In genomic region chr3:57755368-57756021, GRCh38 we compare ENCODE assay signal across 8 cellular contexts. TPM values are rescaled to one million over a fixed set of nuclear protein-coding genes. Genes with fewer than 3 reads are reported as not detected.
DNase-seq lines count a peak whose midpoint lies in the region; ATAC-seq lines count a peak whose summit lies in the region.

No MANE protein-coding gene starts in this region.

- peak; percentile 46 for ATAC-seq in GM21423 (IDR thresholded peaks at IDR 0.05; ENCODE audit: unreplicated experiment)

- DNase-seq in DMS79 (lab: John Stamatoyannopoulos, UW) = peak; percentile 46
- no peak for DNase-seq in DMS79 treated with DMSO at 0.1 percent for 48 hours (lab: John Stamatoyannopoulos, UW)
- DNase-seq in HT-29 (ENCODE audit: low spot score) = peak; percentile 49
- DNase-seq in SW 1271 (lab: John Stamatoyannopoulos, UW) = peak; percentile 29 to 90
- peak; percentile 88 for DNase-seq in cerebellar cortex (ENCODE audit: low spot score)
- DNase-seq in left kidney (ENCODE audit: low read depth, low spot score) = peak; percentile 81
- DNase-seq in stimulated activated CD8-positive, alpha-beta memory T cell treated with anti-CD3 and anti-CD28 coated beads, Interleukin-12 subunit alpha, Interleukin-12 subunit beta, amount 100 ng/mL, for 4 hours (ENCODE audit: low read depth) = peak; percentile 8

RNA-seq across cellular contexts. Expression of gene SLMAP, which starts 0.6 kb away (rescaled TPM):
- total RNA-seq in HT-29 (2014; rRNA removed; shearing (Covaris generic)) = 51.7 and 57.2 TPM in 2 replicates
